Comparison of ENCODE assay signal across 20 cellular contexts in the genomic region with DNA sequence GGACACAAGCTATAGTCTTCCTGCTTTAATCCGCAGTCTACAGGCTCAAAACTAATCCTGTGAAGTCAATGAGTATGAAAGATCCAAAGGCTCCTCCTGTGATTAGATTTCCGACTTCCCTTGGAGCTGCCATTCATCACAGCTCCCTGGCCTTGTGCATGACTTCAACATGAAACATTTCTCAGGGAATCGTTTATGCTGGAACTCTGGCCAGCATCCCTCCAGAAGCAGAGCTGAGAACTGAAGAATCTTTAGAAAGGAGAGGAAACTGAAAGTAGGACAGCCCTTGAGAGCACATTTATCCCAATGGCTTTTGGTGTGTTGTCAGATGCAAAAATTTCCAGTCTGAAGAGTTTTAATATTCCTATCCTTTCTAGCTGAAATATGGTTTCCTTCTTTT.
DNase-seq lines count a peak whose midpoint lies in the region; ATAC-seq and TF ChIP-seq lines count a peak whose summit lies in the region.
"Had no signal": no experiment of that assay in that cellular context is flagged by ENCODE, and none has a peak within 500 bp of the region (broad histone marks: within the 10 kb centered on the region; RNA-seq: fewer than 3 reads in every experiment).

No MANE protein-coding gene starts in this region.

- CTCF ChIA-PET in PC-9 (lab: Charles Lee): no interaction called here

- H4K20me1 ChIP-seq in PC-9 (ENCODE audit: insufficient read depth): no peaks in the 10 kb centered on the region

- 77 to 80% methylated on average over 3 of the region's 3 CpGs for WGBS in sigmoid colon, 2 donors
- WGBS in suprapubic skin: 60% methylated on average over 3 of the region's 3 CpGs

- peaks cover 24% of the 10 kb centered on the region for H3K4me1 Mint-ChIP-seq in chondrocyte (ENCODE audit: low read depth)
- H3K4me1 Mint-ChIP-seq: CD8-positive, alpha-beta memory T cell had no signal

- H3K27me3 Mint-ChIP-seq in chondrocyte (ENCODE audit: low read depth): no peaks in the 10 kb centered on the region
- H3K27me3 Mint-ChIP-seq: CD8-positive, alpha-beta memory T cell had no signal

- H3K27ac Mint-ChIP-seq in chondrocyte (ENCODE audit: unreplicated experiment): no peak overlapping the region
- H3K27ac Mint-ChIP-seq: CD8-positive, alpha-beta memory T cell had no signal

- ATAC-seq in HG03097 (IDR thresholded peaks at IDR 0.05; ENCODE audit: low FRiP score, unreplicated experiment): no peak

- TF ChIP-seq CTCF in PC-9 (conservative IDR thresholded peaks at IDR 0.05) (no peak), fibroblast of the aortic adventitia (IDR thresholded peaks at IDR 0.05; ENCODE audit: insufficient read depth, low read length) (no peak), sigmoid colon (IDR thresholded peaks at IDR 0.05) (no peak), chondrocyte (IDR thresholded peaks at IDR 0.05) (no peak), suprapubic skin (IDR thresholded peaks at IDR 0.05) (no peak)

- H3K27ac ChIP-seq in PC-9 (no peak overlapping the region), sigmoid colon (peak overlapping the region in 3 of 4 donors; percentile 11 to 31 (median 26)), suprapubic skin (no peak overlapping the region)
- H3K27ac ChIP-seq: KMS-11, SK-N-MC had no signal

- no TSS peak for BruUV-seq in PC-9 (replicated peaks; lab: Mats Ljungman, UMichigan)

- intact Hi-C loops in PC-9 (cut with micrococcal nuclease; ENCODE audit: unreplicated experiment) (loop anchor here (10.0 kb wide), 1 partner anchor 434 kb away; no protein-coding TSS in a partner anchor), sigmoid colon (cut with DNase I) (loop anchor here (5.0 kb wide), 1 partner anchor 82 kb away; no protein-coding TSS in a partner anchor)

- TF ChIP-seq POLR2A in sigmoid colon (IDR thresholded peaks at IDR 0.05) (no peak), suprapubic skin (IDR thresholded peaks at IDR 0.05) (no peak)

- no peaks in the 10 kb centered on the region for H3K9me3 Mint-ChIP-seq in chondrocyte (ENCODE audit: low read depth)

- POLR2A ChIA-PET in PC-9 (lab: Charles Lee; ENCODE audit: unreplicated experiment): no interaction called here

- DNase-seq in GM03348 (ENCODE audit: low spot score) (peak; percentile 8), PC-9 (no peak), fibroblast of the aortic adventitia (ENCODE audit: low read depth) (peak; percentile 53), sigmoid colon (no peak), chondrocyte (ENCODE audit: low spot score) (no peak), suprapubic skin (ENCODE audit: low spot score in 2 of 2) (no peak)
- DNase-seq: C1 segment of cervical spinal cord; CD8-positive, alpha-beta memory T cell; DMS53; MG63; NCI-H1092; NCI-H1436 treated with DMSO at 0.1 percent for 48 hours; NCI-H2081; NCI-H2171 treated with DMSO at 0.1 percent for 48 hours; NCI-H446; NCI-H69; SHP77 had no signal

- no peaks in the 10 kb centered on the region for H3K9me3 ChIP-seq in PC-9 (ENCODE audit: insufficient read depth, low read depth)
- H3K9me3 ChIP-seq in sigmoid colon: no peaks in the 10 kb centered on the region
- no peaks in the 10 kb centered on the region for H3K9me3 ChIP-seq in suprapubic skin
- H3K9me3 ChIP-seq: MG63 had no signal

- no peak overlapping the region for H3K4me2 ChIP-seq in PC-9
- H3K4me2 ChIP-seq: KMS-11 had no signal

- H3K9me2 ChIP-seq in PC-9 (ENCODE audit: insufficient read depth): no peaks in the 10 kb centered on the region

- no peaks in the 10 kb centered on the region for H3K36me3 ChIP-seq in PC-9 (ENCODE audit: low read depth)
- H3K36me3 ChIP-seq in sigmoid colon: no peaks in the 10 kb centered on the region
- no peaks in the 10 kb centered on the region for H3K36me3 ChIP-seq in suprapubic skin
- H3K36me3 ChIP-seq: MG63 had no signal

- H3K27me3 ChIP-seq in PC-9 (ENCODE audit: insufficient read depth, low read depth): no peaks in the 10 kb centered on the region
- no peaks in the 10 kb centered on the region for H3K27me3 ChIP-seq in sigmoid colon
- no peaks in the 10 kb centered on the region for H3K27me3 ChIP-seq in suprapubic skin
- H3K27me3 ChIP-seq: MG63 had no signal

- TF ChIP-seq EP300 in sigmoid colon (IDR thresholded peaks at IDR 0.05): no peak
- no peak for TF ChIP-seq EP300 in suprapubic skin (IDR thresholded peaks at IDR 0.05)

- H3K79me2 ChIP-seq in PC-9 (ENCODE audit: low read depth): no peaks in the 10 kb centered on the region

- no peaks in the 10 kb centered on the region for H3F3A ChIP-seq in PC-9 (ENCODE audit: insufficient read depth, low read depth)

- no peak overlapping the region for H3K4me3 ChIP-seq in PC-9
- no peak overlapping the region for H3K4me3 ChIP-seq in fibroblast of the aortic adventitia (ENCODE audit: low read depth, low read length)
- no peak overlapping the region for H3K4me3 ChIP-seq in sigmoid colon
- no peak overlapping the region for H3K4me3 ChIP-seq in suprapubic skin
- H3K4me3 ChIP-seq: MG63, SK-N-MC had no signal

- peaks cover 14% of the 10 kb centered on the region for H3K4me1 ChIP-seq in PC-9 (replicated peaks; ENCODE audit: insufficient read depth)
- peaks cover 0 to 27% (median 15%) of the 10 kb centered on the region in 4 donors for H3K4me1 ChIP-seq in sigmoid colon
- H3K4me1 ChIP-seq in suprapubic skin: peaks cover 12% of the 10 kb centered on the region

- H2AFZ ChIP-seq in PC-9: 0 out of 2 replicates have a peak overlapping the region, but pooled peaks have one; percentile 10

- H3K36me3 Mint-ChIP-seq in chondrocyte (ENCODE audit: low read depth): no peaks in the 10 kb centered on the region
- H3K36me3 Mint-ChIP-seq: CD8-positive, alpha-beta memory T cell had no signal

- H3K4me3 Mint-ChIP-seq in chondrocyte (ENCODE audit: unreplicated experiment): no peak overlapping the region
- H3K4me3 Mint-ChIP-seq: CD8-positive, alpha-beta memory T cell had no signal

Comparison
In these comparisons a context has a peak if more than half of its experiments do, and no peak if none do; other contexts are left out.
1. DNase-seq: peak in GM03348 (single experiment) and fibroblast of the aortic adventitia (single experiment); none in PC-9 (0 of 2), sigmoid colon (single experiment), chondrocyte (single experiment) and suprapubic skin (0 of 2).
2. H3K27ac ChIP-seq: peak in sigmoid colon (3 of 4); none in PC-9 (single experiment) and suprapubic skin (single experiment).